Comparison of ENCODE assay signal across 23 cellular contexts in the genomic region with DNA sequence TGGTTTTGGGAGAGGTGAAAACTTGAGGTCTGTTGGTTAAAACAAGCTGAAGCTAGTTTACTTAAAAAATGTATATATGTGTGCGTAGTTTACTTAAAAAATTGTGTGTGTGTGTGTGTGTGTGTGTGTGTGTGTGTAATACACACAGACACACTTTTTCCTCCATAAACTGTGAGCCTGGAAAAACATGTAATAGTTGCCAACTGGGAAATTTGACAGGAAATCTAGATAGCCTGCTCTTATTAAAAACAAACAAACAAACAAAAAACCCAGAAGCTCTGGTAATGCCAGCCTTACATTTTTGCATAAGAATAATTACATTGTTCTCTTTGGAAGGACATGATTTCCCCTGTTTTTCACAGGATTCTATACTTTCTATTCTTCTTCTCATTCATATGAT.
DNase-seq lines count a peak whose midpoint lies in the region; FAIRE-seq and TF ChIP-seq lines count a peak whose summit lies in the region.
"Had no signal": no experiment of that assay in that cellular context is flagged by ENCODE, and none has a peak within 500 bp of the region (broad histone marks: within the 10 kb centered on the region; RNA-seq: fewer than 3 reads in every experiment).

No MANE protein-coding gene starts in this region.

- dilution Hi-C loops in endothelial cell of umbilical vein (cut with MboI; ENCODE audit: extremely low pct_ligation_motif_present, low sequenced_read_pairs) = no loop called here

- intact Hi-C loops in endothelial cell of umbilical vein (cut with micrococcal nuclease) = loop anchor here (2.0 to 10.0 kb wide), 5 partner anchors 135 to 792 kb away; partner anchors contain the start of gene PDE3A

- no TSS peak for BruUV-seq in endothelial cell of umbilical vein (replicated peaks; lab: Mats Ljungman, UMichigan)

- H3K9me3 ChIP-seq in SK-N-MC (ENCODE audit: low read depth, low read length) = no peaks in the 10 kb centered on the region
- H3K9me3 ChIP-seq in endothelial cell of umbilical vein (replicated peaks; ENCODE audit: control insufficient read depth, insufficient read depth, low read length) = no peaks in the 10 kb centered on the region

- H3K36me3 Mint-ChIP-seq in mesothelial cell of epicardium = peaks cover 17% of the 10 kb centered on the region
- peaks cover under 1% of the 10 kb centered on the region for H3K36me3 Mint-ChIP-seq in activated CD4-positive, alpha-beta memory T cell treated with anti-CD3 and anti-CD28 coated beads, Interleukin-2, amount 10 ng/mL, durations not matched to agents 7 days and 5 days (ENCODE audit: low read depth)

- H3K27me3 Mint-ChIP-seq in mesothelial cell of epicardium (ENCODE audit: low read depth) = no peaks in the 10 kb centered on the region
- H3K27me3 Mint-ChIP-seq in activated CD4-positive, alpha-beta memory T cell treated with anti-CD3 and anti-CD28 coated beads, Interleukin-2, amount 10 ng/mL, durations not matched to agents 7 days and 5 days = no peaks in the 10 kb centered on the region
- H3K27me3 Mint-ChIP-seq: CD4-positive, alpha-beta memory T cell had no signal

- POLR2A ChIA-PET in endothelial cell of umbilical vein (lab: Charles Lee) = no interaction called here
- POLR2A ChIA-PET in activated CD4-positive, alpha-beta memory T cell treated with anti-CD3 and anti-CD28 coated beads, Interleukin-2, amount 10 ng/mL, durations not matched to agents 7 days and 5 days (lab: Charles Lee) = no interaction called here

- H3K4me1 ChIP-seq in endothelial cell of umbilical vein (ENCODE audit: control insufficient read depth, extremely low read depth, insufficient read depth, low read length) = peaks cover 46% of the 10 kb centered on the region
- H3K4me1 ChIP-seq: BLaER1 had no signal

- FAIRE-seq in endothelial cell of umbilical vein (lab: Jason Lieb, UNC) = peak; percentile 66
- FAIRE-seq: GM12891, GM18507, H54, K562 had no signal

- no peak for TF ChIP-seq CTCF in endothelial cell of umbilical vein (IDR thresholded peaks at IDR 0.05; ENCODE audit: extremely low read depth in 1 of 2, insufficient read depth in 1 of 2, low read depth in 1 of 2, low read length in 2 of 2)
- no peak for TF ChIP-seq CTCF in mesothelial cell of epicardium (IDR thresholded peaks at IDR 0.05; ENCODE audit: unreplicated experiment)

- H3K27ac Mint-ChIP-seq in mesothelial cell of epicardium = peak overlapping the region; percentile 81
- H3K27ac Mint-ChIP-seq in activated CD4-positive, alpha-beta memory T cell treated with anti-CD3 and anti-CD28 coated beads, Interleukin-2, amount 10 ng/mL, durations not matched to agents 7 days and 5 days = no peak overlapping the region

- CTCF ChIA-PET in endothelial cell of umbilical vein (lab: Charles Lee) = interaction anchor here (0.7 to 3.0 kb wide), 4 partner anchors 13 to 1025 kb away, joined by 3 to 15 read pairs (median 6); no protein-coding TSS in a partner anchor
- CTCF ChIA-PET in activated CD4-positive, alpha-beta memory T cell treated with anti-CD3 and anti-CD28 coated beads, Interleukin-2, amount 10 ng/mL, durations not matched to agents 7 days and 5 days (lab: Charles Lee) = no interaction called here

- peaks cover 45% of the 10 kb centered on the region for H3K4me1 Mint-ChIP-seq in mesothelial cell of epicardium
- H3K4me1 Mint-ChIP-seq in activated CD4-positive, alpha-beta memory T cell treated with anti-CD3 and anti-CD28 coated beads, Interleukin-2, amount 10 ng/mL, durations not matched to agents 7 days and 5 days = peaks cover 3% of the 10 kb centered on the region

- no peak overlapping the region for H3K9ac ChIP-seq in SK-N-MC (ENCODE audit: insufficient read length)
- peak overlapping the region; percentile 33 for H3K9ac ChIP-seq in endothelial cell of umbilical vein (replicated peaks; ENCODE audit: extremely low read depth, insufficient read depth, low read length)
- H3K9ac ChIP-seq: BLaER1 had no signal

- H3K4me3 ChIP-seq in SK-N-MC = 0 out of 2 replicates have a peak overlapping the region, but pooled peaks have one; percentile 6
- H3K4me3 ChIP-seq in endothelial cell of umbilical vein (replicated peaks in 1 of 3; ENCODE audit: insufficient read depth in 1 of 3, low read depth in 1 of 3, low read length in 3 of 3) = no peak overlapping the region
- H3K4me3 ChIP-seq: BLaER1, K562 had no signal

- H3K27ac ChIP-seq in SK-N-MC (peak overlapping the region; percentile 89), endothelial cell of umbilical vein (ENCODE audit: insufficient read depth, low read depth, low read length) (peak overlapping the region; percentile 98)
- H3K27ac ChIP-seq: BLaER1 had no signal

- no peak for TF ChIP-seq POLR2A in endothelial cell of umbilical vein (IDR thresholded peaks at IDR 0.05; ENCODE audit: low read depth, low read length)

- H4K20me1 ChIP-seq in endothelial cell of umbilical vein (replicated peaks; ENCODE audit: control insufficient read depth, extremely low read depth, insufficient read depth, low read length) = no peaks in the 10 kb centered on the region
- H4K20me1 ChIP-seq: BLaER1 had no signal

- H2AFZ ChIP-seq in endothelial cell of umbilical vein (ENCODE audit: low read depth, low read length) = peak overlapping the region; percentile 49

- H3K4me3 Mint-ChIP-seq in mesothelial cell of epicardium = no peak overlapping the region
- H3K4me3 Mint-ChIP-seq in activated CD4-positive, alpha-beta memory T cell treated with anti-CD3 and anti-CD28 coated beads, Interleukin-2, amount 10 ng/mL, durations not matched to agents 7 days and 5 days = no peak overlapping the region
- H3K4me3 Mint-ChIP-seq: CD4-positive, alpha-beta memory T cell had no signal

- H3K79me2 ChIP-seq in endothelial cell of umbilical vein (ENCODE audit: control insufficient read depth, insufficient read depth, low read length) = no peaks in the 10 kb centered on the region

- H3K36me3 ChIP-seq in SK-N-MC (ENCODE audit: insufficient read depth, low read length) = no peaks in the 10 kb centered on the region
- no peaks in the 10 kb centered on the region for H3K36me3 ChIP-seq in endothelial cell of umbilical vein (ENCODE audit: control insufficient read depth in 2 of 2, extremely low read depth in 1 of 2, insufficient read depth in 2 of 2, low read length in 2 of 2)
- H3K36me3 ChIP-seq: BLaER1 had no signal

- H3K9me1 ChIP-seq in endothelial cell of umbilical vein (replicated peaks; ENCODE audit: control insufficient read depth, extremely low read depth, insufficient read depth, low read length) = no peaks in the 10 kb centered on the region

- H3K4me2 ChIP-seq in endothelial cell of umbilical vein (ENCODE audit: insufficient read depth, low read length) = peak overlapping the region; percentile 12
- H3K4me2 ChIP-seq: BLaER1 had no signal

- DNase-seq in SK-N-MC (ENCODE audit: low read depth, low spot score) (no peak), endothelial cell of umbilical vein (ENCODE audit: low read depth, low spot score) (peak; percentile 76), mesothelial cell of epicardium (ENCODE audit: low spot score in 2 of 2, unreplicated experiment in 2 of 2) (no peak), HUDEP-2 (lab: John Stamatoyannopoulos, UW; ENCODE audit: unreplicated experiment in 76 of 76) (no peak), GM19240 (ENCODE audit: insufficient read length, low spot score) (no peak)
- no peak for DNase-seq in activated CD4-positive, alpha-beta memory T cell treated with anti-CD3 and anti-CD28 coated beads, Interleukin-2, amount 10 ng/mL, durations not matched to agents 7 days and 5 days
- no peak for DNase-seq in activated CD8-positive, alpha-beta memory T cell treated with anti-CD3 and anti-CD28 coated beads for 24 hours
- DNase-seq: ACHN; Caco-2; CD4-positive, alpha-beta memory T cell; DMS153; MM.1S; NCI-H1048; NCI-H1417 treated with DMSO at 0.1 percent for 48 hours; NCI-H187; NCI-H446 treated with DMSO at 0.1 percent for 48 hours; NCI-H526 treated with DMSO at 0.1 percent for 48 hours; Right ventricle myocardium superior had no signal

- peaks cover 24% of the 10 kb centered on the region for H3K9me3 Mint-ChIP-seq in mesothelial cell of epicardium
- peaks cover 4% of the 10 kb centered on the region for H3K9me3 Mint-ChIP-seq in activated CD4-positive, alpha-beta memory T cell treated with anti-CD3 and anti-CD28 coated beads, Interleukin-2, amount 10 ng/mL, durations not matched to agents 7 days and 5 days

- H3K27me3 ChIP-seq in endothelial cell of umbilical vein (ENCODE audit: control insufficient read depth in 2 of 2, insufficient read depth in 2 of 2, low read length in 2 of 2) = no peaks in the 10 kb centered on the region
- H3K27me3 ChIP-seq: BLaER1 had no signal

TF ChIP-seq in endothelial cell of umbilical vein, 7 proteins besides CTCF, POLR2A, EP300 and RAD21:
- no peak for TF ChIP-seq JUN (IDR thresholded peaks at IDR 0.05; ENCODE audit: borderline replicate concordance, insufficient read depth, insufficient read length, low read depth)
